Comparison of ENCODE assay signal across 1 cellular context in genomic region chr4:123528501-123529277, GRCh38.
TF ChIP-seq lines count a peak whose summit lies in the region.

No MANE protein-coding gene starts in this region.

TF ChIP-seq in GM12878, 131 proteins besides CTCF, POLR2A, EP300 and RAD21:
- no peak for TF ChIP-seq PKNOX1 (IDR thresholded peaks at IDR 0.05)
- no peak for TF ChIP-seq MTA2 (IDR thresholded peaks at IDR 0.05; ENCODE audit: low read depth)
- TF ChIP-seq PAX5 (IDR thresholded peaks at IDR 0.05; ENCODE audit: borderline replicate concordance, low read depth, low read length): no peak
- no peak for TF ChIP-seq RELA (IDR thresholded peaks at IDR 0.05; ENCODE audit: borderline replicate concordance, partially characterized antibody)
- no peak for TF ChIP-seq IRF3 (IDR thresholded peaks at IDR 0.05)
- no peak for TF ChIP-seq FOS (IDR thresholded peaks at IDR 0.05; ENCODE audit: borderline replicate concordance, extremely low read depth, insufficient read length)
- TF ChIP-seq ATF3 (IDR thresholded peaks at IDR 0.05; ENCODE audit: borderline replicate concordance, extremely low read depth, low read depth, low read length): no peak
- no peak for TF ChIP-seq SPI1 (IDR thresholded peaks at IDR 0.05; ENCODE audit: borderline replicate concordance, insufficient read depth, low read depth, low read length)
- no peak for TF ChIP-seq BACH1 (IDR thresholded peaks at IDR 0.05; ENCODE audit: borderline replicate concordance)
- no peak for TF ChIP-seq TCF7 (IDR thresholded peaks at IDR 0.05; ENCODE audit: borderline replicate concordance)
- TF ChIP-seq CBX3 (IDR thresholded peaks at IDR 0.05; ENCODE audit: borderline replicate concordance, low read depth): no peak
